ENCODE assay signal across 6 cellular contexts in the genomic region with DNA sequence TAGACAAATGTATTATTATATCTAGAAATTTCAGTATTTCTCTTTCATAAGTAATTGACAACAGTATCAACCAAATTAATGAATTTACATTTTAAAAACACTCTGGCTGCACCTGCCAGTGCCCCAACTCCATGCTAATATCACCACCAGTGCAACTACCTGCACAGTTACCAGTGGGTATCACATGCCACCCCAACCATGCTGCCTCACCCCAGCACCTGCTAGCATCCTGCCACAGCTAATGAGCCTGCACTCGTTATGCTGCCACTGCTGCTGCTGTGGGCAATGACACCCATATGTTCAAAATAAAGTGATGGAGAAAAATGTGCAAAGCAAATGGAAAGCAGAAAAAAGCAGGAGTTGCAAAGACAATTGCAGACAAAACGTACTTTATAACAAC.
"Had no signal": no experiment of that assay in that cellular context is flagged by ENCODE, and none has a peak within 500 bp of the region (broad histone marks: within the 10 kb centered on the region; RNA-seq: fewer than 3 reads in every experiment).

No MANE protein-coding gene starts in this region.

- H3K27ac Mint-ChIP-seq: GM23338, H9, IgD-negative memory B cell had no signal

- ATAC-seq: GM23338, HepG2 had no signal

- H3K4me3 ChIP-seq: GM23338 had no signal

- DNase-seq: H9, HCEC 1CT had no signal

- H3K27ac ChIP-seq: HL-60 had no signal
